8 cellular contexts compared by ENCODE assay signal in the genomic region with DNA sequence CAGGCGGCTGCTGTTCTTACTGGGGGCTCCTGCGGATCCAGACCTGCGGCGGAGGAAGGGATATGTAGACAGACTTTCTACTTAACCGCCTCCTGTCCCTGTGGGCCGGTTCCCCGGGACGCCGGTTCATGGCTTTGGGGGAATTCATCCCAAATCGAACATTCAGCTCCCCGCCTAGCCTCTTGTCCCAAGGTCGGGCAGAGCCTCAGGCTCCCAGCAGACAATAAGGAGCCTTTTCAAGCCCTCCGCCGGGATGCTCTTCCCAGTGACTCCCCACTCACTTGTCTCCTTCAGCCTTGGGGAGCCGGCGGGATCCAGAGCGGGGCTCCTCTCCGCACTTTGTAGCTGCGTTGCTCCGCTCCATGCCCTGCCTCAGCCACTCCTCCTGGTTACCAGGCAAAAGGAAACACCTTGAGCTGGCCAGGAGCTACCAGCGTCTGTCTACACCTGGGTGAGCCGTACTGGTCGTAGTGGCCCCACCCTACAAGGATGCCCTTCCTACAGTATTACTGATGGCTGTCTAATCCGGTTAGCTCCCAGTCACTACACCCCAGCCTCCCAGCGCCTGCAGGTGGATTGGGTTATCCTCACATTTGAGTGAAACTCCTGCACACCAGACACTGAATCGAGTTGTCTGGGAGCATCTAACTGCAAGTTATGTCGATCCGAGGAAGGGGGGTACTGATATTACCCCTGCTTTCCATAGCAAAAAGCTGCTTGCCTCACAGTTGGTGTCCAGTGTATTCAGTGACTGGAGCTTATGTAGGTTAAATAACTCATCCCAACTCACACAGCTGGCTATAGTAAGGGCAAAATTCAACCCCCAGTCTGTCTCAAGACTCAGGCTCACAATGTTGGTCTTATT. TPM values are rescaled to one million over a fixed set of nuclear protein-coding genes. Genes with fewer than 3 reads are reported as not detected.
DNase-seq lines count a peak whose midpoint lies in the region; ATAC-seq and TF ChIP-seq lines count a peak whose summit lies in the region.

A gene with protein sequence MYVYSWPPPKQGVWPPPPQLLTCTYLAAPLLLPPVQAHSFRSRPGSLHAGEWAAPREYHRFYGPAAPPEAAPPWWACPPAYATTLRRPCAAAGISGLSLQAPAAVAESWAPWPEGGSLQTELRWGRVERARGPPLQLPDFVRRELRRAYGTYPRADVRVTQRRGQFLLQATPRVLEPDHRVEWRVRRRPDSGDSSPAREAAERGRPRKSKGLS (minus strand): TSS at position 439 of the 865 bp plus-strand sequence. CDS start 450 bp downstream, outside the sequence.

- no peaks in the 10 kb centered on the region for H3K4me1 ChIP-seq in foreskin keratinocyte

- H3K27ac ChIP-seq in VCaP = peak within 1 kb of the TSS; percentile 99
- H3K27ac ChIP-seq in foreskin keratinocyte = no peak within 1 kb of the TSS

- ATAC-seq in activated CD4-positive, alpha-beta T cell treated with anti-CD3 and anti-CD28 coated beads for 36 hours = no peak
- peak; percentile 52 for ATAC-seq in foreskin keratinocyte

- no peaks in the 10 kb centered on the region for H3K27me3 Mint-ChIP-seq in activated CD4-positive, alpha-beta T cell treated with anti-CD3 and anti-CD28 coated beads for 36 hours

- H3K4me3 Mint-ChIP-seq in activated CD4-positive, alpha-beta T cell treated with anti-CD3 and anti-CD28 coated beads for 36 hours = peak within 1 kb of the TSS; percentile 95

- peak within 1 kb of the TSS; percentile 95 for H3K27ac Mint-ChIP-seq in activated CD4-positive, alpha-beta T cell treated with anti-CD3 and anti-CD28 coated beads for 36 hours

- intact Hi-C loops in activated CD4-positive, alpha-beta T cell treated with anti-CD3 and anti-CD28 coated beads for 36 hours (cut with DNase I, micrococcal nuclease) = loop anchor here in 1 of 2 experiments (1.0 to 2.0 kb wide), 2 partner anchors 27 to 51 kb away; partner anchors contain the start of gene ACTR1A

- peak; percentile 20 for DNase-seq in activated CD4-positive, alpha-beta T cell treated with anti-CD3 and anti-CD28 coated beads for 36 hours
- no peak for DNase-seq in activated CD4-positive, alpha-beta T cell treated with anti-CD3 and anti-CD28 coated beads, Interleukin-2, amount 50 U/mL, for 4 hours
- DNase-seq in foreskin keratinocyte = peak; percentile 9 to 47
- DNase-seq in skeletal muscle cell (ENCODE audit: low read depth) = no peak
- DNase-seq in midbrain (lab: John Stamatoyannopoulos, UW) = no peak
- no peak for DNase-seq in T-helper 9 cell
- no peak for DNase-seq in activated CD4-positive, alpha-beta T cell treated with anti-CD3 and anti-CD28 coated beads, Interleukin-2, amount 50 U/mL, for 48 hours

- TF ChIP-seq CTCF in VCaP (conservative IDR thresholded peaks at IDR 0.05) (no peak), foreskin keratinocyte (conservative IDR thresholded peaks at IDR 0.05) (no peak)

- no peaks in the 10 kb centered on the region for H3K9me3 Mint-ChIP-seq in activated CD4-positive, alpha-beta T cell treated with anti-CD3 and anti-CD28 coated beads for 36 hours (ENCODE audit: low read depth)

- no peaks in the 10 kb centered on the region for H3K27me3 ChIP-seq in foreskin keratinocyte

- peaks cover 24% of the 10 kb centered on the region for H3K36me3 Mint-ChIP-seq in activated CD4-positive, alpha-beta T cell treated with anti-CD3 and anti-CD28 coated beads for 36 hours (ENCODE audit: low read depth)

- H3K4me3 ChIP-seq in skeletal muscle cell (ENCODE audit: low read depth, low read length) = peak within 1 kb of the TSS; percentile 72

- peaks cover 25% of the 10 kb centered on the region for H3K4me1 Mint-ChIP-seq in activated CD4-positive, alpha-beta T cell treated with anti-CD3 and anti-CD28 coated beads for 36 hours

- CTCF ChIA-PET in activated CD4-positive, alpha-beta T cell treated with anti-CD3 and anti-CD28 coated beads for 36 hours (lab: Charles Lee) = interaction anchor here (0.5 to 4.8 kb wide), 18 partner anchors 11 to 1242 kb away, joined by 3 to 25 read pairs (median 4); partner anchors contain the start of genes CUEDC2 and FBXL15

- POLR2A ChIA-PET in activated CD4-positive, alpha-beta T cell treated with anti-CD3 and anti-CD28 coated beads for 36 hours (lab: Charles Lee) = interaction anchor here (0.8 to 2.1 kb wide), 7 partner anchors 11 to 126 kb away, joined by 3 to 11 read pairs (median 3); partner anchors contain the start of genes CUEDC2, FBXL15 and NFKB2

RNA-seq across cellular contexts. Expression of the gene that starts here (rescaled TPM):
- total RNA-seq in activated CD4-positive, alpha-beta T cell treated with anti-CD3 and anti-CD28 coated beads for 36 hours = under 1 TPM; 0.27 to 0.32 TPM
- 0.48 and 0.49 TPM in 2 replicates for total RNA-seq in foreskin keratinocyte
- polyA plus RNA-seq in foreskin keratinocyte = 0.67 and 0.78 TPM in 2 replicates

Comparison
In these comparisons a context has a peak if more than half of its experiments do, and no peak if none do; other contexts are left out.
1. Peak in DNase-seq in activated CD4-positive, alpha-beta T cell treated with anti-CD3 and anti-CD28 coated beads for 36 hours; RNA of the gene not detected or under 1 TPM.
2. Peak in DNase-seq and ATAC-seq in foreskin keratinocyte; RNA of the gene not detected or under 1 TPM.